9 cellular contexts compared by ENCODE assay signal in genomic region chr12:68871899-68872298, GRCh38.
DNase-seq lines count a peak whose midpoint lies in the region; ATAC-seq, FAIRE-seq and TF ChIP-seq lines count a peak whose summit lies in the region.
"Had no signal": no experiment of that assay in that cellular context is flagged by ENCODE, and none has a peak within 500 bp of the region (broad histone marks: within the 10 kb centered on the region; RNA-seq: fewer than 3 reads in every experiment).

No MANE protein-coding gene starts in this region.

- H3K9ac ChIP-seq in H9 (ENCODE audit: extremely low read depth, insufficient read length, low read length), result no peak overlapping the region

- no peaks in the 10 kb centered on the region for H3K27me3 ChIP-seq in H9 (ENCODE audit: insufficient read depth, low read length)
- H3K27me3 ChIP-seq in kidney epithelial cell (ENCODE audit: control insufficient read depth, insufficient read depth, low read length), result no peaks in the 10 kb centered on the region

- H3K4ac ChIP-seq in H9 (ENCODE audit: low read depth, low read length), result no peak overlapping the region

- no CpG with 5 or more reads among the region's 5 CpGs for WGBS in H9 (ENCODE audit: extremely low coverage, insufficient read length, low lambda C conversion rate)

- H3K14ac ChIP-seq in H9 (ENCODE audit: insufficient read depth, low read length), result no peak overlapping the region

- FAIRE-seq in RCC 7860 (lab: Jason Lieb, UNC), result no peak

- DNase-seq in EH (ENCODE audit: low read depth), result peak; percentile 21
- DNase-seq in H9, result no peak
- DNase-seq in RKO (ENCODE audit: low spot score), result peak; percentile 45
- DNase-seq in kidney epithelial cell (ENCODE audit: low read depth), result no peak
- no peak for DNase-seq in RCC 7860 (ENCODE audit: low spot score)
- no peak for DNase-seq in immature natural killer cell

- no peaks in the 10 kb centered on the region for H3K9me3 ChIP-seq in H9 (ENCODE audit: control insufficient read depth, low read depth, low read length)

- H4K91ac ChIP-seq in H9 (ENCODE audit: insufficient read length, low read depth, low read length), result no peak overlapping the region

- H2BK20ac ChIP-seq in H9 (ENCODE audit: low read depth, low read length, poor library complexity, severe bottlenecking), result no peak overlapping the region

- H3K36me3 ChIP-seq in kidney epithelial cell (ENCODE audit: control insufficient read depth, insufficient read depth, low read length), result no peaks in the 10 kb centered on the region

- H2BK15ac ChIP-seq in H9 (ENCODE audit: low read depth, low read length), result no peak overlapping the region

- no peak overlapping the region for H4K5ac ChIP-seq in H9 (ENCODE audit: insufficient read length, low read depth, low read length)

- H3K4me2 ChIP-seq in H9 (ENCODE audit: insufficient read depth, insufficient read length, low read length), result no peak overlapping the region

- no peaks in the 10 kb centered on the region for H4K20me1 ChIP-seq in H9 (ENCODE audit: control insufficient read depth, insufficient read depth, insufficient read length)

- no peak overlapping the region for H2AK5ac ChIP-seq in H9 (ENCODE audit: insufficient read length, low read length)

- no peak overlapping the region for H2AFZ ChIP-seq in H9 (ENCODE audit: low read length)

- H3K36me3 Mint-ChIP-seq in H9 (ENCODE audit: insufficient read depth in 1 of 3, low read depth in 3 of 3), result no peaks in the 10 kb centered on the region
- H3K36me3 Mint-ChIP-seq in immature natural killer cell, result no peaks in the 10 kb centered on the region
- H3K36me3 Mint-ChIP-seq: stimulated activated effector memory CD8-positive, alpha-beta T cell treated with anti-CD3 and anti-CD28 coated beads, Interleukin-12 subunit alpha, Interleukin-12 subunit beta, amount 100 ng/mL, for 72 hours had no signal

- no peaks in the 10 kb centered on the region for H3K79me2 ChIP-seq in H9 (ENCODE audit: insufficient read depth, low read length)

- no peaks in the 10 kb centered on the region for H3K79me1 ChIP-seq in H9 (ENCODE audit: insufficient read depth, low read depth, low read length, poor library complexity, severe bottlenecking)

- H2BK120ac ChIP-seq in H9 (ENCODE audit: low read depth, low read length, poor library complexity, severe bottlenecking), result no peak overlapping the region

- H4K8ac ChIP-seq in H9 (replicated peaks; ENCODE audit: insufficient read length, low read depth, low read length), result no peak overlapping the region

- TF ChIP-seq CTCF in H9 (conservative IDR thresholded peaks at IDR 0.05), result peak; percentile 72
- TF ChIP-seq CTCF in kidney epithelial cell (IDR thresholded peaks at IDR 0.05; ENCODE audit: insufficient read depth, low read length, poor library complexity, severe bottlenecking), result peak; percentile 46

- H2BK5ac ChIP-seq in H9 (ENCODE audit: insufficient read length, low read length), result no peak overlapping the region

- H3K23me2 ChIP-seq in H9 (ENCODE audit: insufficient read length, low read depth, low read length, poor library complexity, severe bottlenecking), result no peaks in the 10 kb centered on the region

- H3K27me3 Mint-ChIP-seq in H9 (ENCODE audit: low read depth) (no peaks in the 10 kb centered on the region), immature natural killer cell (ENCODE audit: low read depth in 3 of 3) (peaks cover 1 to 4% (median 1%) of the 10 kb centered on the region in 3 donors)

- H3K23ac ChIP-seq in H9 (ENCODE audit: insufficient read length, low read depth, low read length), result no peak overlapping the region

- H3K18ac ChIP-seq in H9 (ENCODE audit: insufficient read length, low read depth, low read length), result no peak overlapping the region

- no peak overlapping the region for H3T11ph ChIP-seq in H9 (ENCODE audit: low read length)

- H3K27ac Mint-ChIP-seq in H9 (no peak overlapping the region; a peak in 1 of 7 replicates), immature natural killer cell (no peak overlapping the region)
- H3K27ac Mint-ChIP-seq: stimulated activated effector memory CD8-positive, alpha-beta T cell treated with anti-CD3 and anti-CD28 coated beads, Interleukin-12 subunit alpha, Interleukin-12 subunit beta, amount 100 ng/mL, for 72 hours had no signal

- H3K4me1 ChIP-seq in H9 (ENCODE audit: insufficient read depth, low read length), result no peaks in the 10 kb centered on the region; the same call in 1 of the 2 replicates

- H3K4me3 ChIP-seq in kidney epithelial cell (ENCODE audit: low read depth, low read length), result no peak overlapping the region

- no peak overlapping the region for H2BK12ac ChIP-seq in H9 (ENCODE audit: insufficient read length, low read depth, low read length)

- no peaks in the 10 kb centered on the region for H3K9me3 Mint-ChIP-seq in H9
- no peaks in the 10 kb centered on the region for H3K9me3 Mint-ChIP-seq in immature natural killer cell
- H3K9me3 Mint-ChIP-seq: stimulated activated effector memory CD8-positive, alpha-beta T cell treated with anti-CD3 and anti-CD28 coated beads, Interleukin-12 subunit alpha, Interleukin-12 subunit beta, amount 100 ng/mL, for 72 hours had no signal

- H3K4me3 Mint-ChIP-seq in H9, result no peak overlapping the region
- H3K4me3 Mint-ChIP-seq in immature natural killer cell, result no peak overlapping the region
- H3K4me3 Mint-ChIP-seq: stimulated activated effector memory CD8-positive, alpha-beta T cell treated with anti-CD3 and anti-CD28 coated beads, Interleukin-12 subunit alpha, Interleukin-12 subunit beta, amount 100 ng/mL, for 72 hours had no signal

- no peak overlapping the region for H3K27ac ChIP-seq in H9 (ENCODE audit: insufficient read length, low read depth, low read length)

- peaks cover 10 to 13% of the 10 kb centered on the region in 2 experiments for H3K4me1 Mint-ChIP-seq in H9
- no peaks in the 10 kb centered on the region for H3K4me1 Mint-ChIP-seq in immature natural killer cell
- H3K4me1 Mint-ChIP-seq: stimulated activated effector memory CD8-positive, alpha-beta T cell treated with anti-CD3 and anti-CD28 coated beads, Interleukin-12 subunit alpha, Interleukin-12 subunit beta, amount 100 ng/mL, for 72 hours had no signal

- no peak overlapping the region for H3K56ac ChIP-seq in H9 (ENCODE audit: insufficient read length, low read depth, low read length)

- ATAC-seq in HG03135 (IDR thresholded peaks at IDR 0.05; ENCODE audit: unreplicated experiment) (no peak), HG03196 (IDR thresholded peaks at IDR 0.05; ENCODE audit: unreplicated experiment) (no peak)
- ATAC-seq: stimulated activated effector memory CD8-positive, alpha-beta T cell treated with anti-CD3 and anti-CD28 coated beads, Interleukin-12 subunit alpha, Interleukin-12 subunit beta, amount 100 ng/mL, for 72 hours had no signal

Comparison
In these comparisons a context has a peak if more than half of its experiments do, and no peak if none do; other contexts are left out.
1. DNase-seq: peak in EH (single experiment) and RKO (single experiment); none in H9 (single experiment), kidney epithelial cell (single experiment), RCC 7860 (single experiment) and immature natural killer cell (0 of 3).